ENCODE assay signal across 8 cellular contexts in the genomic region with DNA sequence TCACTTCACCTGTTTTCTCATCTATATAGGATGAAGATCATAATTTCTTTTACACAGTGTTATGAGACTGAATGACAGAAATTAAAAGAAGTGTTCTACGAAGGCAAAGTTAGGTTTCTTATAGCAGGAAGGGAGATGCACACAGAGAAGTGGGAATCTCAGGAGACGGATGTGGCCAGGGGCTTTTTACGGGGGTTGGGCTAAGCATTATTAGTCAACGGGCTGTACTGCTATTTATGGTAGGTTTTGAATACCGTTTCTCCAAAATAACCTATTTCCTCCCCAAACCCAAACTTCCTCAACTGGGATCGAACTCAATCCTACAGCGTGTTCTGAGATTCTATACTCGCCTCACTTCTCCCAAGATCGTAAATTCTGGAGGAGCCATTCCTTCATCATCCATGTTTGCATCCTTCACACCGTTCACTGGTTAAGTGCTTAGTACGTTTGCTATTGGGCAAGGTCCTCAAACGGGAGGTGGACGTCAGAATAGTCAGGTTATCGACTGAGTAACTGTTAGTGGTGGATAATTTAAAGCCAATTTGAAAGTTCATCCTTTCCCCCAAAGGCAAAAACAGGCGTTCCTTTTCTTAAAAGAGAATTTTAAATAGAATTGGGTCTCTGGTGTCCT. TPM values are rescaled to one million over a fixed set of nuclear protein-coding genes. Genes with fewer than 3 reads are reported as not detected.
DNase-seq lines count a peak whose midpoint lies in the region; ATAC-seq and TF ChIP-seq lines count a peak whose summit lies in the region.

No MANE protein-coding gene starts in this region.

- CTCF ChIA-PET in activated CD8-positive, alpha-beta T cell treated with anti-CD3 and anti-CD28 coated beads for 36 hours (lab: Charles Lee) = no interaction called here

- ATAC-seq in heart right ventricle (no peak), Right ventricle myocardium superior (ENCODE audit: poor library complexity) (no peak), GM18498 (IDR thresholded peaks at IDR 0.05; ENCODE audit: unreplicated experiment) (no peak)
- no peak for ATAC-seq in activated CD8-positive, alpha-beta T cell treated with anti-CD3 and anti-CD28 coated beads for 36 hours
- no peak for ATAC-seq in stimulated activated naive CD8-positive, alpha-beta T cell treated with anti-CD3 and anti-CD28 coated beads, Interleukin-15, amount 100 ng/mL, for 72 hours

- H3K4me1 Mint-ChIP-seq in activated CD8-positive, alpha-beta T cell treated with anti-CD3 and anti-CD28 coated beads for 36 hours (ENCODE audit: low read depth) = peaks cover 25% of the 10 kb centered on the region
- peaks cover 38% of the 10 kb centered on the region for H3K4me1 Mint-ChIP-seq in stimulated activated naive CD8-positive, alpha-beta T cell treated with anti-CD3 and anti-CD28 coated beads, Interleukin-15, amount 100 ng/mL, for 72 hours

- H3K36me3 Mint-ChIP-seq in activated CD8-positive, alpha-beta T cell treated with anti-CD3 and anti-CD28 coated beads for 36 hours (ENCODE audit: low read depth) = peaks cover 23% of the 10 kb centered on the region

- peaks cover 6 to 42% (median 33%) of the 10 kb centered on the region in 9 donors for H3K4me1 ChIP-seq in heart right ventricle

- H3K4me3 Mint-ChIP-seq in activated CD8-positive, alpha-beta T cell treated with anti-CD3 and anti-CD28 coated beads for 36 hours = peak overlapping the region; percentile 68
- peak overlapping the region; percentile 70 to 85 for H3K4me3 Mint-ChIP-seq in stimulated activated naive CD8-positive, alpha-beta T cell treated with anti-CD3 and anti-CD28 coated beads, Interleukin-15, amount 100 ng/mL, for 72 hours

- 38 to 43% methylated on average over 15 of the region's 15 CpGs for WGBS in heart right ventricle, 2 donors

- H3K27me3 Mint-ChIP-seq in activated CD8-positive, alpha-beta T cell treated with anti-CD3 and anti-CD28 coated beads for 36 hours = no peaks in the 10 kb centered on the region
- H3K27me3 Mint-ChIP-seq in stimulated activated naive CD8-positive, alpha-beta T cell treated with anti-CD3 and anti-CD28 coated beads, Interleukin-15, amount 100 ng/mL, for 72 hours = no peaks in the 10 kb centered on the region

- no peaks in the 10 kb centered on the region for H3K27me3 ChIP-seq in heart right ventricle

- peaks cover 0 to 43% (median 12%) of the 10 kb centered on the region in 9 donors for H3K36me3 ChIP-seq in heart right ventricle

- no peaks in the 10 kb centered on the region for H3K9me3 Mint-ChIP-seq in activated CD8-positive, alpha-beta T cell treated with anti-CD3 and anti-CD28 coated beads for 36 hours
- no peaks in the 10 kb centered on the region for H3K9me3 Mint-ChIP-seq in stimulated activated naive CD8-positive, alpha-beta T cell treated with anti-CD3 and anti-CD28 coated beads, Interleukin-15, amount 100 ng/mL, for 72 hours

- H3K4me3 ChIP-seq in heart right ventricle (peak overlapping the region; percentile 61 to 99 (median 88)), iPS-11a (ENCODE audit: low read depth, low read length) (peak overlapping the region; percentile 65)

- DNase-seq in heart right ventricle = no peak
- DNase-seq in Right ventricle myocardium superior = no peak
- no peak for DNase-seq in activated CD8-positive, alpha-beta T cell treated with anti-CD3 and anti-CD28 coated beads for 36 hours
- no peak for DNase-seq in stimulated activated naive CD8-positive, alpha-beta T cell treated with anti-CD3 and anti-CD28 coated beads, Interleukin-15, amount 100 ng/mL, for 72 hours
- DNase-seq in NCI-H1092 treated with DMSO at 0.1 percent for 48 hours (lab: John Stamatoyannopoulos, UW) = no peak
- DNase-seq in stimulated activated CD4-positive, alpha-beta T cell treated with anti-CD3 and anti-CD28 coated beads, Interleukin-2, amount 100 ng/mL, for 48 hours = no peak

- peak overlapping the region; percentile 42 for H3K27ac Mint-ChIP-seq in activated CD8-positive, alpha-beta T cell treated with anti-CD3 and anti-CD28 coated beads for 36 hours
- no peak overlapping the region for H3K27ac Mint-ChIP-seq in stimulated activated naive CD8-positive, alpha-beta T cell treated with anti-CD3 and anti-CD28 coated beads, Interleukin-15, amount 100 ng/mL, for 72 hours

- H3K9me3 ChIP-seq in heart right ventricle = no peaks in the 10 kb centered on the region

- POLR2A ChIA-PET in activated CD8-positive, alpha-beta T cell treated with anti-CD3 and anti-CD28 coated beads for 36 hours (lab: Charles Lee) = interaction anchor here (1.1 to 3.5 kb wide), 3 partner anchors 15 to 134 kb away, joined by 3 to 32 read pairs (median 4); no protein-coding TSS in a partner anchor

- TF ChIP-seq CTCF in heart right ventricle (IDR thresholded peaks at IDR 0.05) = no peak
- TF ChIP-seq CTCF in activated CD8-positive, alpha-beta T cell treated with anti-CD3 and anti-CD28 coated beads for 36 hours (IDR thresholded peaks at IDR 0.05) = no peak

- intact Hi-C loops in heart right ventricle (cut with DNase I) (loop anchor here in 8 of 10 donors (2.0 to 10.0 kb wide), 17 partner anchors 58 to 917 kb away; a partner anchor contains a TSS), Right ventricle myocardium superior (cut with DNase I) (loop anchor here (5.0 kb wide), 2 partner anchors 87 to 917 kb away; no protein-coding TSS in a partner anchor)
- intact Hi-C loops in activated CD8-positive, alpha-beta T cell treated with anti-CD3 and anti-CD28 coated beads for 36 hours (cut with micrococcal nuclease) = loop anchor here (2.0 to 5.0 kb wide), 2 partner anchors 79 to 127 kb away; no protein-coding TSS in a partner anchor

- peak overlapping the region; percentile 90 to 100 (median 98) for H3K27ac ChIP-seq in heart right ventricle

RNA-seq across cellular contexts. Expression of a gene that starts 1.2 kb away (rescaled TPM):
- 10 to 100 TPM; 16.0 to 26.9 (median 19.1) TPM for total RNA-seq in heart right ventricle
- polyA plus RNA-seq in heart right ventricle = 10 to 100 TPM in 1 of 2 donors, 1 to 10 TPM in 1; 9.7 to 24.6 TPM
- total RNA-seq in Right ventricle myocardium superior = 22.3 TPM
- 10 to 100 TPM; 12.5 to 13.4 TPM for total RNA-seq in activated CD8-positive, alpha-beta T cell treated with anti-CD3 and anti-CD28 coated beads for 36 hours

RNA-seq across cellular contexts. Expression of a gene that starts 19.6 kb away (rescaled TPM):
- total RNA-seq in heart right ventricle (under 1 TPM in 6 of 10 donors, not detected in 4; 0.19 to 0.86 (median 0.29) TPM), Right ventricle myocardium superior (0.32 TPM)
- under 1 TPM; 0.19 to 0.22 TPM for polyA plus RNA-seq in heart right ventricle
- total RNA-seq in activated CD8-positive, alpha-beta T cell treated with anti-CD3 and anti-CD28 coated beads for 36 hours = under 1 TPM; 0.18 to 0.36 TPM

RNA-seq across cellular contexts. Expression of a gene that starts 59.5 kb away (rescaled TPM):
- total RNA-seq in heart right ventricle (10 to 100 TPM in 9 of 10 donors, 1 to 10 TPM in 1; 10.0 to 14.4 (median 12.9) TPM), Right ventricle myocardium superior (10.0 TPM)
- polyA plus RNA-seq in heart right ventricle = 10 to 100 TPM in 1 of 2 donors, 1 to 10 TPM in 1; 10.0 to 10.5 TPM
- total RNA-seq in activated CD8-positive, alpha-beta T cell treated with anti-CD3 and anti-CD28 coated beads for 36 hours = 1 to 10 TPM; 6.3 to 6.7 TPM
